Comparison of ENCODE assay signal across 1 cellular context in the genomic region with DNA sequence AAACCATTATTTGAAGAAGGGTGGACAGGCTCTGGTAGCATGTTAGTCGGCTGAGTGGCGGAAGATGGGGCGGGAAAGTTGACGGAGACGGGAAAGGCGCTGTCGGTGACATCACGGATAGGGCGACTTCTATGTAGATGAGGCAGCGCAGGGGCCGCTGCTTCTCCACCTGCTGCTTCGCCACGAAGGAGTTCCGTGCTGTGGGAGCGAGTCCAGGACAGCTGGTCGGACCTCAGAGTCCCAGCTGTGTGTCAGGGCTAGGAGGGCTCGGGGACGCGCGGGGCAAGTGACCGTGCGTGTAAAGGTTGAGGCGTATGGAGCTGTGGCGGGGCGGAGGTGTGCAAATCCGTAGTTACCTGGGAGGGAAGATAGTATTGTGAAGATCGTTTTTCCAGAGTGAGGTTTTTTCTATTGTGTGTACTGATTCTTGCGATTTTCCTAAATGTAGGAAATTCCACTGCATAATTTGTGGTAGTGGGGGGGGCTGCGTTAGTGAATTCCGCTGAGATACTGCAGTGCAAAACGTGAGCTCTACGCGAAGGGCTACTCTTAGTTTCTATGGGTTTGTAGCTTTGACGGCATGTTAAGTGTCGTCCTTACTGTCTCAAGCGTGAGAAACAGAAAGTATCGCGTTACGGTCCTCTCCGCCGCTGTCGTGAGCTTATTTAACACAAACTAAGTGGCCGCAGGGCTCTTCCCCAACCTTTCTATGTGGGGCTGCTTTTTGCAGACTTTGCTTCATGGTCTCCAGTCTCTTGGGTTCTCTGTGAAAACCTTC.
TF ChIP-seq lines count a peak whose summit lies in the region.

No MANE protein-coding gene starts in this region.

TF ChIP-seq in A549, 52 proteins besides CTCF, POLR2A, EP300 and RAD21 (continued from another document):
- TF ChIP-seq JUN (IDR thresholded peaks at IDR 0.05) (peak; percentile 97 to 99), CEBPB (IDR thresholded peaks at IDR 0.05) (peak in 1 of 2 experiments; percentile 29; a peak in 1 of 4 replicates), TFCP2L1 (CRISPR knock-in tag; IDR thresholded peaks at IDR 0.05) (peak; percentile 100), JUNB (IDR thresholded peaks at IDR 0.05) (no peak), FOSL2 (IDR thresholded peaks at IDR 0.05) (no peak), FOSL2 (CRISPR knock-in tag; IDR thresholded peaks at IDR 0.05) (peak; percentile 88), ESRRA (IDR thresholded peaks at IDR 0.05; ENCODE audit: borderline replicate concordance, low read length) (no peak), FOSB (CRISPR knock-in tag; IDR thresholded peaks at IDR 0.05) (peak; percentile 100), HEYL (CRISPR knock-in tag; IDR thresholded peaks at IDR 0.05) (no peak), EHMT2 (IDR thresholded peaks at IDR 0.05; ENCODE audit: low read depth) (no peak), ZC3H11A (IDR thresholded peaks at IDR 0.05) (no peak), MYC (IDR thresholded peaks at IDR 0.05; ENCODE audit: borderline replicate concordance, low read length) (no peak), POLR2AphosphoS2 (conservative IDR thresholded peaks at IDR 0.05; ENCODE audit: low read length) (no peak), HOXA7 (CRISPR knock-in tag; IDR thresholded peaks at IDR 0.05) (peak; percentile 100)
- TF ChIP-seq, protein P1, sequence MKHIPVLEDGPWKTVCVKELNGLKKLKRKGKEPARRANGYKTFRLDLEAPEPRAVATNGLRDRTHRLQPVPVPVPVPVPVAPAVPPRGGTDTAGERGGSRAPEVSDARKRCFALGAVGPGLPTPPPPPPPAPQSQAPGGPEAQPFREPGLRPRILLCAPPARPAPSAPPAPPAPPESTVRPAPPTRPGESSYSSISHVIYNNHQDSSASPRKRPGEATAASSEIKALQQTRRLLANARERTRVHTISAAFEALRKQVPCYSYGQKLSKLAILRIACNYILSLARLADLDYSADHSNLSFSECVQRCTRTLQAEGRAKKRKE (CRISPR knock-in tag; IDR thresholded peaks at IDR 0.05; ENCODE audit: low read depth) = peak; percentile 99
- TF ChIP-seq, protein P2, sequence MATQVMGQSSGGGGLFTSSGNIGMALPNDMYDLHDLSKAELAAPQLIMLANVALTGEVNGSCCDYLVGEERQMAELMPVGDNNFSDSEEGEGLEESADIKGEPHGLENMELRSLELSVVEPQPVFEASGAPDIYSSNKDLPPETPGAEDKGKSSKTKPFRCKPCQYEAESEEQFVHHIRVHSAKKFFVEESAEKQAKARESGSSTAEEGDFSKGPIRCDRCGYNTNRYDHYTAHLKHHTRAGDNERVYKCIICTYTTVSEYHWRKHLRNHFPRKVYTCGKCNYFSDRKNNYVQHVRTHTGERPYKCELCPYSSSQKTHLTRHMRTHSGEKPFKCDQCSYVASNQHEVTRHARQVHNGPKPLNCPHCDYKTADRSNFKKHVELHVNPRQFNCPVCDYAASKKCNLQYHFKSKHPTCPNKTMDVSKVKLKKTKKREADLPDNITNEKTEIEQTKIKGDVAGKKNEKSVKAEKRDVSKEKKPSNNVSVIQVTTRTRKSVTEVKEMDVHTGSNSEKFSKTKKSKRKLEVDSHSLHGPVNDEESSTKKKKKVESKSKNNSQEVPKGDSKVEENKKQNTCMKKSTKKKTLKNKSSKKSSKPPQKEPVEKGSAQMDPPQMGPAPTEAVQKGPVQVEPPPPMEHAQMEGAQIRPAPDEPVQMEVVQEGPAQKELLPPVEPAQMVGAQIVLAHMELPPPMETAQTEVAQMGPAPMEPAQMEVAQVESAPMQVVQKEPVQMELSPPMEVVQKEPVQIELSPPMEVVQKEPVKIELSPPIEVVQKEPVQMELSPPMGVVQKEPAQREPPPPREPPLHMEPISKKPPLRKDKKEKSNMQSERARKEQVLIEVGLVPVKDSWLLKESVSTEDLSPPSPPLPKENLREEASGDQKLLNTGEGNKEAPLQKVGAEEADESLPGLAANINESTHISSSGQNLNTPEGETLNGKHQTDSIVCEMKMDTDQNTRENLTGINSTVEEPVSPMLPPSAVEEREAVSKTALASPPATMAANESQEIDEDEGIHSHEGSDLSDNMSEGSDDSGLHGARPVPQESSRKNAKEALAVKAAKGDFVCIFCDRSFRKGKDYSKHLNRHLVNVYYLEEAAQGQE (IDR thresholded peaks at IDR 0.05) = peak; percentile 72
- TF ChIP-seq, protein P3, sequence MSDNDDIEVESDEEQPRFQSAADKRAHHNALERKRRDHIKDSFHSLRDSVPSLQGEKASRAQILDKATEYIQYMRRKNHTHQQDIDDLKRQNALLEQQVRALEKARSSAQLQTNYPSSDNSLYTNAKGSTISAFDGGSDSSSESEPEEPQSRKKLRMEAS (IDR thresholded peaks at IDR 0.05) = peak; percentile 53
- TF ChIP-seq, protein P4, sequence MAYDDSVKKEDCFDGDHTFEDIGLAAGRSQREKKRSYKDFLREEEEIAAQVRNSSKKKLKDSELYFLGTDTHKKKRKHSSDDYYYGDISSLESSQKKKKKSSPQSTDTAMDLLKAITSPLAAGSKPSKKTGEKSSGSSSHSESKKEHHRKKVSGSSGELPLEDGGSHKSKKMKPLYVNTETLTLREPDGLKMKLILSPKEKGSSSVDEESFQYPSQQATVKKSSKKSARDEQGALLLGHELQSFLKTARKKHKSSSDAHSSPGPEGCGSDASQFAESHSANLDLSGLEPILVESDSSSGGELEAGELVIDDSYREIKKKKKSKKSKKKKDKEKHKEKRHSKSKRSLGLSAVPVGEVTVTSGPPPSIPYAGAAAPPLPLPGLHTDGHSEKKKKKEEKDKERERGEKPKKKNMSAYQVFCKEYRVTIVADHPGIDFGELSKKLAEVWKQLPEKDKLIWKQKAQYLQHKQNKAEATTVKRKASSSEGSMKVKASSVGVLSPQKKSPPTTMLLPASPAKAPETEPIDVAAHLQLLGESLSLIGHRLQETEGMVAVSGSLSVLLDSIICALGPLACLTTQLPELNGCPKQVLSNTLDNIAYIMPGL (CRISPR knock-in tag; IDR thresholded peaks at IDR 0.05; ENCODE audit: borderline replicate concordance) = peak; percentile 100
- TF ChIP-seq, protein P5, sequence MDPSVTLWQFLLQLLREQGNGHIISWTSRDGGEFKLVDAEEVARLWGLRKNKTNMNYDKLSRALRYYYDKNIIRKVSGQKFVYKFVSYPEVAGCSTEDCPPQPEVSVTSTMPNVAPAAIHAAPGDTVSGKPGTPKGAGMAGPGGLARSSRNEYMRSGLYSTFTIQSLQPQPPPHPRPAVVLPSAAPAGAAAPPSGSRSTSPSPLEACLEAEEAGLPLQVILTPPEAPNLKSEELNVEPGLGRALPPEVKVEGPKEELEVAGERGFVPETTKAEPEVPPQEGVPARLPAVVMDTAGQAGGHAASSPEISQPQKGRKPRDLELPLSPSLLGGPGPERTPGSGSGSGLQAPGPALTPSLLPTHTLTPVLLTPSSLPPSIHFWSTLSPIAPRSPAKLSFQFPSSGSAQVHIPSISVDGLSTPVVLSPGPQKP (IDR thresholded peaks at IDR 0.05; ENCODE audit: low read depth, low read length) = no peak
